In genomic region chr12:77108707-77109106, GRCh38 we compare ENCODE assay signal across 17 cellular contexts.
DNase-seq lines count a peak whose midpoint lies in the region; ATAC-seq and TF ChIP-seq lines count a peak whose summit lies in the region.
"Had no signal": no experiment of that assay in that cellular context is flagged by ENCODE, and none has a peak within 500 bp of the region (broad histone marks: within the 10 kb centered on the region; RNA-seq: fewer than 3 reads in every experiment).

No MANE protein-coding gene starts in this region.

- no peak for ATAC-seq in HG02798 (IDR thresholded peaks at IDR 0.05; ENCODE audit: poor library complexity, unreplicated experiment)
- ATAC-seq: A549 had no signal

- in situ Hi-C loops in ACHN (cut with HindIII; ENCODE audit: low pct_ligation_motif_present, low pct_unique_long_range_greater_than_20kb, low sequenced_read_pairs) = no loop called here
- in situ Hi-C loops in astrocyte of the spinal cord (cut with HindIII; ENCODE audit: low sequenced_read_pairs) = no loop called here

- DNase-seq in ACHN = peak; percentile 45
- DNase-seq in astrocyte of the spinal cord (ENCODE audit: low read depth, low spot score) = peak; percentile 18
- DNase-seq in kidney tubule cell (ENCODE audit: low spot score) = peak; percentile 45
- no peak for DNase-seq in NCI-H526 treated with DMSO at 0.1 percent for 48 hours (lab: John Stamatoyannopoulos, UW)
- DNase-seq in DMS153 treated with DMSO at 0.1 percent for 48 hours (lab: John Stamatoyannopoulos, UW; ENCODE audit: unreplicated experiment) = no peak
- DNase-seq: 8988T; C1 segment of cervical spinal cord; Calu3; CD4-positive, alpha-beta memory T cell; COR-L47; DND-41; H7; HCEC 1CT; HFFc6 had no signal

- POLR2A ChIA-PET in HEK293 (lab: Yijun Ruan, JAX) = no interaction called here

- peaks cover 4% of the 10 kb centered on the region for H3K9me3 ChIP-seq in HEK293 (ENCODE audit: control insufficient read depth, insufficient read depth, low read depth, low read length)

- CTCF ChIA-PET in HEK293 (lab: Yijun Ruan, JAX) = interaction anchor here (0.8 kb wide), 1 partner anchor 21 kb away, joined by 3 read pairs; no protein-coding TSS in a partner anchor

- no peaks in the 10 kb centered on the region for H3K4me1 ChIP-seq in HEK293 (ENCODE audit: control insufficient read depth, insufficient read depth, low read length)
- H3K4me1 ChIP-seq: A549 had no signal

- no peak overlapping the region for H3K27ac ChIP-seq in HEK293 (ENCODE audit: extremely low read depth, low read depth, low read length)
- H3K27ac ChIP-seq: A549 had no signal

- no peak overlapping the region for H3K4me3 ChIP-seq in HEK293 (ENCODE audit: low read depth, low read length)
- H3K4me3 ChIP-seq in astrocyte of the spinal cord (ENCODE audit: low read depth, low read length) = no peak overlapping the region
- H3K4me3 ChIP-seq: A549 had no signal

- no peaks in the 10 kb centered on the region for H3K36me3 ChIP-seq in HEK293 (ENCODE audit: control insufficient read depth in 2 of 2, insufficient read depth in 1 of 2, low read length in 2 of 2)

- TF ChIP-seq CTCF in HEK293 (tag by site-specific recombination; IDR thresholded peaks at IDR 0.05) (no peak), astrocyte of the spinal cord (IDR thresholded peaks at IDR 0.05; ENCODE audit: low read depth, low read length) (no peak)

TF ChIP-seq in HEK293, 187 proteins besides CTCF, POLR2A, EP300 and RAD21:
- no peak for TF ChIP-seq ZNF830 (tag by site-specific recombination; IDR thresholded peaks at IDR 0.05; ENCODE audit: low read depth)
- TF ChIP-seq SCRT2 (tag by site-specific recombination; IDR thresholded peaks at IDR 0.05) = 0 out of 2 replicates have a peak, but pooled peaks have one; percentile 18
- TF ChIP-seq ZNF521 (tag by site-specific recombination; IDR thresholded peaks at IDR 0.05) = no peak
- TF ChIP-seq GFI1B (tag by site-specific recombination; IDR thresholded peaks at IDR 0.05) = no peak

Comparison
In these comparisons a context has a peak if more than half of its experiments do, and no peak if none do; other contexts are left out.
1. DNase-seq: peak in ACHN (single experiment), astrocyte of the spinal cord (single experiment) and kidney tubule cell (single experiment); none in NCI-H526 treated with DMSO at 0.1 percent for 48 hours (single experiment) and DMS153 treated with DMSO at 0.1 percent for 48 hours (single experiment).